ENCODE assay signal across 28 cellular contexts in the genomic region with DNA sequence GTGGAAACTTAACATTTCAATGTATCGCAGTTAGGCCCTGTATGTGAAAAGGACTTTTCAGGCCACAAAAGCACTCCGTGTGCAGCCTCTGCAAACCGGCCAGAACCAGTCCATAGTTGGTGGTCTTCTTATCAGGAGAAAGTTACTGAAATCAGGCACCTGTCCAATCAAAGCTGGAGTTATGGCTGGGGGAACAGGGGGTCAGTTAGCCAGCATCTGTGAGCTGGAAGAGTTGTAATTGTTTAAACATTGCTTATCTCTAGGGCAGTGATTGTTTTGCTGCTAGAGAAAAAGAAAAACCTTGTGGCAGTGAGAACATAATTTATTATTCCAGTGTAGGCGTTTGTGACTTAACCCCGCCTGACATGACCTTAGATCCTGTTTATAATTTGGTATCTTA.
"Had no signal": no experiment of that assay in that cellular context is flagged by ENCODE, and none has a peak within 500 bp of the region (broad histone marks: within the 10 kb centered on the region; RNA-seq: fewer than 3 reads in every experiment).

No MANE protein-coding gene starts in this region.

- H3K4me3 Mint-ChIP-seq: dendritic cell treated with granulocyte-macrophage colony-stimulating factor and Interleukin-4, amounts not matched to agents 40 ng/mL and 50 ng/mL, for 4 days; effector memory CD8-positive, alpha-beta T cell; endodermal cell had no signal

- H3K27me3 Mint-ChIP-seq: dendritic cell treated with granulocyte-macrophage colony-stimulating factor and Interleukin-4, amounts not matched to agents 40 ng/mL and 50 ng/mL, for 4 days; effector memory CD8-positive, alpha-beta T cell had no signal

- H3K27ac Mint-ChIP-seq: dendritic cell treated with granulocyte-macrophage colony-stimulating factor and Interleukin-4, amounts not matched to agents 40 ng/mL and 50 ng/mL, for 4 days; effector memory CD8-positive, alpha-beta T cell; endodermal cell had no signal

- H3K4me1 ChIP-seq: colonic mucosa, esophagus muscularis mucosa, esophagus squamous epithelium, foreskin keratinocyte, gastrocnemius medialis, gastroesophageal sphincter, heart left ventricle, heart right ventricle had no signal

- H3K9me3 ChIP-seq: colonic mucosa, esophagus muscularis mucosa, esophagus squamous epithelium, gastrocnemius medialis, gastroesophageal sphincter had no signal

- H3K27ac ChIP-seq: colonic mucosa, coronary artery, dorsolateral prefrontal cortex, epithelial cell of prostate, esophagus muscularis mucosa, esophagus squamous epithelium, foreskin keratinocyte, gastrocnemius medialis, gastroesophageal sphincter, heart left ventricle, heart right ventricle, hepatocyte had no signal

- H3K4me2 ChIP-seq: hepatocyte had no signal

- ATAC-seq: effector memory CD8-positive, alpha-beta T cell; esophagus mucosa; foreskin keratinocyte; gastrocnemius medialis; gastroesophageal sphincter; heart left ventricle; heart right ventricle had no signal

- H3K4me3 ChIP-seq: colonic mucosa, coronary artery, dorsolateral prefrontal cortex, esophagus muscularis mucosa, esophagus squamous epithelium, gastrocnemius medialis, gastroesophageal sphincter, heart left ventricle, heart right ventricle, hepatocyte had no signal

- H3K36me3 ChIP-seq: colonic mucosa, esophagus muscularis mucosa, esophagus squamous epithelium, gastrocnemius medialis, gastroesophageal sphincter, heart left ventricle, heart right ventricle had no signal

- H3K27me3 ChIP-seq: colonic mucosa, esophagus muscularis mucosa, esophagus squamous epithelium, foreskin keratinocyte, gastrocnemius medialis, gastroesophageal sphincter, heart left ventricle, hepatocyte had no signal

- FAIRE-seq: endometrium, endothelial cell of umbilical vein, frontal cortex had no signal

- H3K79me2 ChIP-seq: hepatocyte had no signal

- DNase-seq: colonic mucosa; cortex of kidney; dermis blood vessel endothelial cell; dorsolateral prefrontal cortex; effector CD4-positive, alpha-beta T cell; effector CD8-positive, alpha-beta T cell; effector memory CD4-positive, alpha-beta T cell; effector memory CD8-positive, alpha-beta T cell; endodermal cell; erythroblast; esophagus squamous epithelium; foreskin fibroblast; foreskin keratinocyte; foreskin melanocyte; gastrocnemius medialis; glutamatergic neuron; heart left ventricle; heart right ventricle had no signal

- H2AFZ ChIP-seq: hepatocyte had no signal
